ENCODE assay signal across 14 cellular contexts in the genomic region with DNA sequence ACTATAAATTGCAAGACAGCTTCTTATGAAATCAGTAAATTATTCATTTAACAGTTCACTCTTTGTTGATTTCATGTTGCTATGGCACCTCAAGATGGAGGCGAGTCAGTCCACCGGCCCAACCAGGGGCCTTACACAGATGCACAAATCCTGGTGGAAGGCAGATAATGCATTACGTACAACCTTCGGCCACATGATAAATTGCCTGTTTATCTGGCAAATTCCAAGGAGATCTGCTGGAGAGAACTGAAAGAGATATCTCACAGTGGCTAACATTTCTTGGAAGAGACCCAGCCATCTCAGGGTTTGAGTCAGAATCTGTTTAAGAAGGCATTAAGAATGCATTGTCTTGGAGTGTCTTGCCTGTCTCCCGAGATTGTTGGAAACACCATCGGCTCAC.
A peak's percentile ranks its signal among the peaks of the same experiment; 100 is the strongest.
DNase-seq lines count a peak whose midpoint lies in the region; ATAC-seq and TF ChIP-seq lines count a peak whose summit lies in the region.
"Had no signal": no experiment of that assay in that cellular context is flagged by ENCODE, and none has a peak within 500 bp of the region (broad histone marks: within the 10 kb centered on the region; RNA-seq: fewer than 3 reads in every experiment).

No MANE protein-coding gene starts in this region.

- TF ChIP-seq POLR2A in esophagus muscularis mucosa (IDR thresholded peaks at IDR 0.05; ENCODE audit: low read depth), result no peak

- intact Hi-C loops in esophagus muscularis mucosa (cut with DNase I) (no loop called here), CD14-positive monocyte (cut with micrococcal nuclease) (no loop called here)

- H3K27me3 Mint-ChIP-seq in CD14-positive monocyte (ENCODE audit: low read depth in 3 of 3) (no peaks in the 10 kb centered on the region), GM23338 (ENCODE audit: insufficient read depth, low read depth, poor library complexity) (peaks cover 7% of the 10 kb centered on the region)
- H3K27me3 Mint-ChIP-seq: activated CD8-positive, alpha-beta T cell treated with anti-CD3 and anti-CD28 coated beads for 36 hours had no signal

- H4K20me1 ChIP-seq in osteoblast (ENCODE audit: insufficient read depth, low read length), result no peaks in the 10 kb centered on the region
- peaks cover 7% of the 10 kb centered on the region; the same call in 1 of the 2 replicates for H4K20me1 ChIP-seq in GM23338 (replicated peaks; ENCODE audit: insufficient read depth)

- H3K4me1 Mint-ChIP-seq in CD14-positive monocyte (peaks cover 30% of the 10 kb centered on the region), GM23338 (peaks cover 36% of the 10 kb centered on the region)

- TF ChIP-seq EP300 in esophagus muscularis mucosa (IDR thresholded peaks at IDR 0.05), result no peak

- ATAC-seq in GM23338, result no peak
- no peak for ATAC-seq in GM18517 (IDR thresholded peaks at IDR 0.05; ENCODE audit: unreplicated experiment)
- ATAC-seq: activated CD8-positive, alpha-beta T cell treated with anti-CD3 and anti-CD28 coated beads for 36 hours; heart left ventricle; natural killer cell had no signal

- H2AFZ ChIP-seq in osteoblast (ENCODE audit: low read length), result no peak overlapping the region
- no peak overlapping the region for H2AFZ ChIP-seq in GM23338

- WGBS in esophagus muscularis mucosa, result 39% methylated on average over 6 of the region's 6 CpGs

- H3F3A ChIP-seq in GM23338 (replicated peaks; ENCODE audit: low read depth), result no peaks in the 10 kb centered on the region

- TF ChIP-seq CTCF in AG10803 (conservative IDR thresholded peaks at IDR 0.05; ENCODE audit: low read length) (no peak), esophagus muscularis mucosa (IDR thresholded peaks at IDR 0.05) (no peak), osteoblast (IDR thresholded peaks at IDR 0.05; ENCODE audit: extremely low read depth, low read depth, low read length) (no peak), CD14-positive monocyte (IDR thresholded peaks at IDR 0.05) (no peak), GM23338 (conservative IDR thresholded peaks at IDR 0.05; ENCODE audit: low read depth in 2 of 2) (no peak)

- H3K9me3 Mint-ChIP-seq in CD14-positive monocyte (peaks cover 0 to 2% (median 0%) of the 10 kb centered on the region in 7 donors), GM23338 (no peaks in the 10 kb centered on the region; the same call in 2 of the 3 replicates)
- H3K9me3 Mint-ChIP-seq: activated CD8-positive, alpha-beta T cell treated with anti-CD3 and anti-CD28 coated beads for 36 hours; natural killer cell had no signal

- peaks cover 44 to 77% (median 73%) of the 10 kb centered on the region in 4 donors for H3K4me1 ChIP-seq in esophagus muscularis mucosa
- peaks cover 26% of the 10 kb centered on the region for H3K4me1 ChIP-seq in osteoblast (ENCODE audit: insufficient read depth, low read length)
- H3K4me1 ChIP-seq in GM23338 (ENCODE audit: insufficient read depth), result peaks cover 7% of the 10 kb centered on the region; the same call in 1 of the 2 replicates

- H3K36me3 Mint-ChIP-seq in CD14-positive monocyte (no peaks in the 10 kb centered on the region), GM23338 (ENCODE audit: low read depth) (no peaks in the 10 kb centered on the region)
- H3K36me3 Mint-ChIP-seq: natural killer cell had no signal

- H3K27ac Mint-ChIP-seq in CD14-positive monocyte, result no peak overlapping the region
- no peak overlapping the region for H3K27ac Mint-ChIP-seq in GM23338
- H3K27ac Mint-ChIP-seq: activated CD8-positive, alpha-beta T cell treated with anti-CD3 and anti-CD28 coated beads for 36 hours; natural killer cell had no signal

- no peaks in the 10 kb centered on the region for H3K36me3 ChIP-seq in MG63
- H3K36me3 ChIP-seq in esophagus muscularis mucosa, result no peaks in the 10 kb centered on the region
- no peaks in the 10 kb centered on the region for H3K36me3 ChIP-seq in osteoblast (ENCODE audit: insufficient read depth, low read length)
- no peaks in the 10 kb centered on the region for H3K36me3 ChIP-seq in GM23338 (ENCODE audit: insufficient read depth)
- H3K36me3 ChIP-seq: heart left ventricle had no signal

- H3K27ac ChIP-seq in esophagus muscularis mucosa (replicated peaks in 1 of 4) (peak overlapping the region in 3 of 4 donors; percentile 1 to 36 (median 1)), osteoblast (ENCODE audit: low read depth, low read length) (peak overlapping the region; percentile 69), GM23338 (ENCODE audit: low read depth) (no peak overlapping the region), substantia nigra (ENCODE audit: low read depth, low read length, poor library complexity, severe bottlenecking) (no peak overlapping the region)

- no peak overlapping the region for H3K4me3 Mint-ChIP-seq in CD14-positive monocyte
- H3K4me3 Mint-ChIP-seq in GM23338, result no peak overlapping the region
- H3K4me3 Mint-ChIP-seq: activated CD8-positive, alpha-beta T cell treated with anti-CD3 and anti-CD28 coated beads for 36 hours; natural killer cell had no signal

- H3K9me3 ChIP-seq in MG63, result no peaks in the 10 kb centered on the region
- no peaks in the 10 kb centered on the region for H3K9me3 ChIP-seq in esophagus muscularis mucosa
- no peaks in the 10 kb centered on the region for H3K9me3 ChIP-seq in osteoblast (ENCODE audit: low read depth, low read length)
- H3K9me3 ChIP-seq: heart left ventricle had no signal

- H3K4me2 ChIP-seq in osteoblast (ENCODE audit: insufficient read depth, low read length), result peak overlapping the region; percentile 28
- H3K4me2 ChIP-seq in GM23338, result no peak overlapping the region

- H3K4me3 ChIP-seq in AG10803 (ENCODE audit: low read length) (no peak overlapping the region), MG63 (no peak overlapping the region), esophagus muscularis mucosa (no peak overlapping the region), osteoblast (ENCODE audit: insufficient read depth, low read length) (no peak overlapping the region), GM23338 (no peak overlapping the region)
- H3K4me3 ChIP-seq: heart left ventricle had no signal

- no peaks in the 10 kb centered on the region for H3K79me2 ChIP-seq in osteoblast (ENCODE audit: insufficient read depth, low read length)
- no peaks in the 10 kb centered on the region; the same call in none of the 2 replicates for H3K79me2 ChIP-seq in GM23338 (replicated peaks; ENCODE audit: insufficient read depth)

- H3K27me3 ChIP-seq in MG63, result no peaks in the 10 kb centered on the region
- H3K27me3 ChIP-seq in esophagus muscularis mucosa, result no peaks in the 10 kb centered on the region
- H3K27me3 ChIP-seq in osteoblast (ENCODE audit: insufficient read depth, low read length), result no peaks in the 10 kb centered on the region
- H3K27me3 ChIP-seq in GM23338 (ENCODE audit: insufficient read depth), result no peaks in the 10 kb centered on the region
- H3K27me3 ChIP-seq: heart left ventricle had no signal

- DNase-seq in AG10803 (ENCODE audit: low read depth), result peak; percentile 98
- DNase-seq in MG63, result peak; percentile 70
- DNase-seq in esophagus muscularis mucosa (ENCODE audit: extremely low spot score), result no peak
- peak; percentile 90 for DNase-seq in osteoblast (ENCODE audit: insufficient read length, low spot score, missing footprints)
- DNase-seq in CD14-positive monocyte (ENCODE audit: low spot score), result no peak
- no peak for DNase-seq in GM23338 (ENCODE audit: low spot score)
- no peak for DNase-seq in substantia nigra (lab: John Stamatoyannopoulos, UW)
- DNase-seq: activated CD8-positive, alpha-beta T cell treated with anti-CD3 and anti-CD28 coated beads for 36 hours; COR-L47; heart left ventricle; natural killer cell; NCI-H2081 treated with DMSO at 0.1 percent for 48 hours; SIG-M5 had no signal

- H3K9me2 ChIP-seq in GM23338 (ENCODE audit: insufficient read depth), result no peaks in the 10 kb centered on the region

TF ChIP-seq in GM23338, 12 proteins besides CTCF, POLR2A, EP300 and RAD21 (continues in another document):
- no peak for TF ChIP-seq ZNF114 (CRISPR knock-in tag; IDR thresholded peaks at IDR 0.05)
- no peak for TF ChIP-seq POLR2AphosphoS5 (IDR thresholded peaks at IDR 0.05; ENCODE audit: low read depth)

Comparison
In these comparisons a context has a peak if more than half of its experiments do, and no peak if none do; other contexts are left out.
1. DNase-seq: peak in AG10803 (single experiment), MG63 (single experiment) and osteoblast (single experiment); none in esophagus muscularis mucosa (single experiment), CD14-positive monocyte (single experiment), GM23338 (single experiment) and substantia nigra (0 of 49).
2. H3K27ac ChIP-seq: peak in esophagus muscularis mucosa (3 of 4) and osteoblast (single experiment); none in GM23338 (single experiment) and substantia nigra (single experiment).